8 cellular contexts compared by ENCODE assay signal in genomic region chr12:49322708-49323523, GRCh38. TPM values are rescaled to one million over a fixed set of nuclear protein-coding genes. Genes with fewer than 3 reads are reported as not detected.
DNase-seq lines count a peak whose midpoint lies in the region; ATAC-seq, FAIRE-seq and TF ChIP-seq lines count a peak whose summit lies in the region.

A gene with protein sequence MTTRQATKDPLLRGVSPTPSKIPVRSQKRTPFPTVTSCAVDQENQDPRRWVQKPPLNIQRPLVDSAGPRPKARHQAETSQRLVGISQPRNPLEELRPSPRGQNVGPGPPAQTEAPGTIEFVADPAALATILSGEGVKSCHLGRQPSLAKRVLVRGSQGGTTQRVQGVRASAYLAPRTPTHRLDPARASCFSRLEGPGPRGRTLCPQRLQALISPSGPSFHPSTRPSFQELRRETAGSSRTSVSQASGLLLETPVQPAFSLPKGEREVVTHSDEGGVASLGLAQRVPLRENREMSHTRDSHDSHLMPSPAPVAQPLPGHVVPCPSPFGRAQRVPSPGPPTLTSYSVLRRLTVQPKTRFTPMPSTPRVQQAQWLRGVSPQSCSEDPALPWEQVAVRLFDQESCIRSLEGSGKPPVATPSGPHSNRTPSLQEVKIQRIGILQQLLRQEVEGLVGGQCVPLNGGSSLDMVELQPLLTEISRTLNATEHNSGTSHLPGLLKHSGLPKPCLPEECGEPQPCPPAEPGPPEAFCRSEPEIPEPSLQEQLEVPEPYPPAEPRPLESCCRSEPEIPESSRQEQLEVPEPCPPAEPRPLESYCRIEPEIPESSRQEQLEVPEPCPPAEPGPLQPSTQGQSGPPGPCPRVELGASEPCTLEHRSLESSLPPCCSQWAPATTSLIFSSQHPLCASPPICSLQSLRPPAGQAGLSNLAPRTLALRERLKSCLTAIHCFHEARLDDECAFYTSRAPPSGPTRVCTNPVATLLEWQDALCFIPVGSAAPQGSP (plus strand): TSS chr12:49323255. CDS start chr12:49323609, 354 bp downstream.

- 3% methylated on average over 26 of the region's 65 CpGs for WGBS in HepG2 (ENCODE audit: low lambda C conversion rate)

- H3K9me3 ChIP-seq in HepG2 (ENCODE audit: low read length): no peaks in the 10 kb centered on the region

- H3K79me2 ChIP-seq in HepG2 (ENCODE audit: insufficient read depth, low read length): peaks cover 8% of the 10 kb centered on the region

- peak within 1 kb of the TSS; percentile 54 for H2AFZ ChIP-seq in HepG2 (ENCODE audit: low read length)

- H3K4me2 ChIP-seq in HepG2 (ENCODE audit: low read depth, low read length): peak within 1 kb of the TSS; percentile 95

- H3K36me3 ChIP-seq in HepG2 (replicated peaks in 1 of 2; ENCODE audit: control insufficient read depth in 1 of 2, insufficient read depth in 2 of 2, low read length in 2 of 2): peaks cover 10 to 22% of the 10 kb centered on the region in 2 experiments

- H3K27ac ChIP-seq in HepG2 (ENCODE audit: extremely low read length, insufficient read depth, low read length): peak within 1 kb of the TSS; percentile 75

- TF ChIP-seq CTCF in HepG2 (CRISPR knock-in tag; IDR thresholded peaks at IDR 0.05): no peak

- TF ChIP-seq RAD21 in HepG2 (CRISPR knock-in tag; IDR thresholded peaks at IDR 0.05): no peak

- POLR2A ChIA-PET in HepG2 (lab: Yijun Ruan, JAX): interaction anchor here (0.6 to 2.2 kb wide), 20 partner anchors 9 to 418 kb away, joined by 3 to 18 read pairs (median 4); partner anchors contain the start of genes DNAJC22, MCRS1, PRPF40B and SPATS2

- no peaks in the 10 kb centered on the region for H4K20me1 ChIP-seq in HepG2 (ENCODE audit: insufficient read depth, low read length)

- intact Hi-C loops in HepG2 (cut with micrococcal nuclease; ENCODE audit: unreplicated experiment): loop anchor here (1.0 kb wide), 1 partner anchor 24 kb away; no protein-coding TSS in a partner anchor

- CTCF ChIA-PET in HepG2 (lab: Yijun Ruan, JAX; ENCODE audit: low intra/inter-chr PET ratio, low total read pairs): no interaction called here

- TF ChIP-seq EP300 in HepG2 (IDR thresholded peaks at IDR 0.05; ENCODE audit: low read depth in 2 of 2, low read length in 2 of 2) (no peak), HepG2 (CRISPR knock-in tag; IDR thresholded peaks at IDR 0.05; ENCODE audit: borderline replicate concordance) (no peak)

- peak within 1 kb of the TSS; percentile 86 for H3K9ac ChIP-seq in HepG2 (ENCODE audit: insufficient read depth, low read depth, low read length)

- peak; percentile 99 for ATAC-seq in GM19397 (IDR thresholded peaks at IDR 0.05; ENCODE audit: unreplicated experiment)
- peak; percentile 93 for ATAC-seq in HG03565 (IDR thresholded peaks at IDR 0.05; ENCODE audit: unreplicated experiment)
- ATAC-seq in HepG2: peak; percentile 99

- peaks cover 0 to 4% of the 10 kb centered on the region in 2 experiments; a peak in 1 of 5 replicates for H3K27me3 ChIP-seq in HepG2 (ENCODE audit: control insufficient read depth in 1 of 2, insufficient read depth in 2 of 2, low read length in 2 of 2)

- H3K4me1 ChIP-seq in HepG2 (ENCODE audit: insufficient read depth, low read length): peaks cover 15% of the 10 kb centered on the region

- peak; percentile 68 to 83 for TF ChIP-seq POLR2A in HepG2 (IDR thresholded peaks at IDR 0.05; ENCODE audit: insufficient read depth in 1 of 2, low read depth in 2 of 2, low read length in 2 of 2)

- in situ Hi-C loops in HepG2 (cut with HindIII; ENCODE audit: extremely low pct_ligation_motif_present, low pct_unique_long_range_greater_than_20kb): no loop called here

- peak; percentile 91 for FAIRE-seq in HepG2 (lab: Jason Lieb, UNC)

- peak within 1 kb of the TSS; percentile 81 to 98 (median 96) for H3K4me3 ChIP-seq in HepG2 (replicated peaks in 1 of 3; ENCODE audit: insufficient read depth in 1 of 3, low read depth in 2 of 3, low read length in 3 of 3)

- DNase-seq in CD1c-positive myeloid dendritic cell (ENCODE audit: extremely low spot score): peak; percentile 99
- peak; percentile 95 for DNase-seq in NCI-H748 treated with DMSO at 0.1 percent for 48 hours (lab: John Stamatoyannopoulos, UW)
- peak; percentile 95 for DNase-seq in activated CD4-positive, alpha-beta T cell treated with anti-CD3 and anti-CD28 coated beads, Interleukin-2, amount 50 U/mL, for 1 hour
- DNase-seq in dermis blood vessel endothelial cell: peak; percentile 99
- peak; percentile 97 for DNase-seq in HepG2 (ENCODE audit: low spot score)
- DNase-seq in stimulated activated CD4-positive, alpha-beta T cell treated with anti-CD3 and anti-CD28 coated beads, Interleukin-2, amount 100 ng/mL, for 48 hours: peak; percentile 92 to 93

- BruUV-seq in HepG2 (replicated peaks; lab: Mats Ljungman, UMichigan): no TSS peak

TF ChIP-seq in HepG2, 621 proteins besides CTCF, POLR2A, EP300 and RAD21 (continues in another document):
- no peak for TF ChIP-seq CEBPB (IDR thresholded peaks at IDR 0.05; ENCODE audit: borderline replicate concordance, low read depth, low read length)
- TF ChIP-seq ZBTB7B (CRISPR knock-in tag; IDR thresholded peaks at IDR 0.05): no peak
- no peak for TF ChIP-seq HHEX (CRISPR knock-in tag; IDR thresholded peaks at IDR 0.05)
- no peak for TF ChIP-seq ZNF180 (CRISPR knock-in tag; IDR thresholded peaks at IDR 0.05; ENCODE audit: borderline replicate concordance, low read depth)
- no peak for TF ChIP-seq BHLHE40 (IDR thresholded peaks at IDR 0.05; ENCODE audit: low read length)
- TF ChIP-seq HMGXB3 (CRISPR knock-in tag; IDR thresholded peaks at IDR 0.05; ENCODE audit: borderline replicate concordance): peak; percentile 97
- TF ChIP-seq CENPT (CRISPR knock-in tag; IDR thresholded peaks at IDR 0.05; ENCODE audit: low read depth): no peak
- TF ChIP-seq NBN (conservative IDR thresholded peaks at IDR 0.05): no peak
- 0 out of 2 replicates have a peak, but pooled peaks have one; percentile 21 for TF ChIP-seq RELA (CRISPR knock-in tag; IDR thresholded peaks at IDR 0.05)
- TF ChIP-seq SCMH1 (CRISPR knock-in tag; IDR thresholded peaks at IDR 0.05; ENCODE audit: borderline replicate concordance): no peak
- TF ChIP-seq ZNF256 (CRISPR knock-in tag; conservative IDR thresholded peaks at IDR 0.05): 0 out of 2 replicates have a peak, but pooled peaks have one; percentile 23

RNA-seq across cellular contexts. Expression of the gene that starts here (rescaled TPM):
- total RNA-seq in dermis blood vessel endothelial cell (4.3 and 14.6 TPM in 2 replicates), HepG2 (2016; rRNA removed; fragmentation: Illumina TruSeq; extraction: Trizol) (27.0 and 30.9 TPM in 2 replicates)
- 39.0 and 40.8 TPM in 2 replicates for total RNA-seq in HepG2 (2016; cell fraction: cytosol; rRNA removed; fragmentation: Illumina TruSeq; extraction: Trizol; ENCODE audit: low read depth)
- total RNA-seq in HepG2 (2016; cell fraction: insoluble cytoplasmic fraction; rRNA removed; fragmentation: Illumina TruSeq; extraction: Trizol): 23.8 and 32.4 TPM in 2 replicates
- total RNA-seq in HepG2 (2016; cell fraction: membrane; rRNA removed; fragmentation: Illumina TruSeq; extraction: Trizol): 29.7 and 31.6 TPM in 2 replicates
- total RNA-seq in HepG2 (2016; cell fraction: nucleus; rRNA removed; fragmentation: Illumina TruSeq; extraction: Trizol): 29.6 and 32.8 TPM in 2 replicates
- 14.8 and 22.5 TPM in 2 replicates for polyA plus RNA-seq in HepG2 (2011; rRNA removed)
- 5.9 and 12.4 TPM in 2 replicates for polyA plus RNA-seq in HepG2 (2011; cell fraction: cytosol; rRNA removed)
- polyA plus RNA-seq in HepG2 (2011; cell fraction: nucleus; rRNA removed): 41.8 and 61.6 TPM in 2 replicates
- 10.3 and 16.7 TPM in 2 replicates for polyA plus RNA-seq in HepG2 (2012)
- polyA plus RNA-seq in HepG2 (2016; cell fraction: cytosol; fragmentation: Illumina TruSeq; extraction: Trizol; ENCODE audit: low read depth): 31.5 and 36.5 TPM in 2 replicates
- 34.0 and 36.9 TPM in 2 replicates for polyA plus RNA-seq in HepG2 (2016; cell fraction: insoluble cytoplasmic fraction; fragmentation: Illumina TruSeq; extraction: Trizol; ENCODE audit: low read depth)
- 22.9 and 31.7 TPM in 2 replicates for polyA plus RNA-seq in HepG2 (2016; cell fraction: membrane; fragmentation: Illumina TruSeq; extraction: Trizol; ENCODE audit: low read depth)
- 91.9 and 95.0 TPM in 2 replicates for polyA plus RNA-seq in HepG2 (2016; cell fraction: nucleus; fragmentation: Illumina TruSeq; extraction: Trizol; ENCODE audit: insufficient read depth, low read depth)
- polyA minus RNA-seq in HepG2 (2011; rRNA and poly(A)+ RNA removed; ENCODE audit: low replicate concordance): 20.0 and 123 TPM in 2 replicates
- 6.9 and 7.2 TPM in 2 replicates for polyA minus RNA-seq in HepG2 (2011; cell fraction: cytosol; rRNA and poly(A)+ RNA removed)
- polyA minus RNA-seq in HepG2 (2011; cell fraction: nucleus; rRNA and poly(A)+ RNA removed): 28.0 and 47.6 TPM in 2 replicates

Comparison
In these comparisons a context has a peak if more than half of its experiments do, and no peak if none do; other contexts are left out.
1. Peak in every context shown above with its lines: DNase-seq, ATAC-seq, H3K4me3 ChIP-seq and H3K27ac ChIP-seq.